In genomic region chr14:68824517-68825347, GRCh38 we compare ENCODE assay signal across 8 cellular contexts. TPM values are rescaled to one million over a fixed set of nuclear protein-coding genes. Genes with fewer than 3 reads are reported as not detected.
DNase-seq lines count a peak whose midpoint lies in the region; ATAC-seq and TF ChIP-seq lines count a peak whose summit lies in the region.

No MANE protein-coding gene starts in this region.

- no peak overlapping the region for H3K4me3 ChIP-seq in ovary

- no peak overlapping the region for H3K27ac ChIP-seq in ovary

- H3K9me3 Mint-ChIP-seq in activated CD8-positive, alpha-beta T cell treated with anti-CD3 and anti-CD28 coated beads, Interleukin-2, amount 10 ng/mL, durations not matched to agents 7 days and 5 days (ENCODE audit: insufficient read depth) = no peaks in the 10 kb centered on the region

- H3K4me1 Mint-ChIP-seq in activated CD8-positive, alpha-beta T cell treated with anti-CD3 and anti-CD28 coated beads, Interleukin-2, amount 10 ng/mL, durations not matched to agents 7 days and 5 days (ENCODE audit: low read depth) = peaks cover 35% of the 10 kb centered on the region

- no peaks in the 10 kb centered on the region for H3K36me3 ChIP-seq in ovary

- TF ChIP-seq POLR2A in ovary (IDR thresholded peaks at IDR 0.05) = no peak

- peak overlapping the region; percentile 25 for H3K27ac Mint-ChIP-seq in activated CD8-positive, alpha-beta T cell treated with anti-CD3 and anti-CD28 coated beads, Interleukin-2, amount 10 ng/mL, durations not matched to agents 7 days and 5 days

- POLR2A ChIA-PET in activated CD8-positive, alpha-beta T cell treated with anti-CD3 and anti-CD28 coated beads, Interleukin-2, amount 10 ng/mL, durations not matched to agents 7 days and 5 days (lab: Charles Lee) = interaction anchor here (12.5 kb wide), 1 partner anchor 36 kb away, joined by 314 read pairs; the partner anchor contains the start of gene ZFP36L1

- WGBS in ovary, 3 donors = 16 to 30% (median 16%) methylated on average over 11 of the region's 11 CpGs

- DNase-seq in 8988T (peak; percentile 77), Daoy (ENCODE audit: low read depth) (peak; percentile 87), NCI-H1092 (lab: John Stamatoyannopoulos, UW) (peak; percentile 73), glomerular visceral epithelial cell (ENCODE audit: extremely low spot score) (peak; percentile 73), ovary (peak; percentile 81 to 94 (median 89)), cortex of kidney (lab: John Stamatoyannopoulos, UW) (no peak), SKM-1 treated with dmso at 0.1 percent for 144 hours (lab: John Stamatoyannopoulos, UW; ENCODE audit: unreplicated experiment) (no peak)
- DNase-seq in activated CD8-positive, alpha-beta T cell treated with anti-CD3 and anti-CD28 coated beads, Interleukin-2, amount 10 ng/mL, durations not matched to agents 7 days and 5 days = no peak

- no peak for ATAC-seq in activated CD8-positive, alpha-beta T cell treated with anti-CD3 and anti-CD28 coated beads, Interleukin-2, amount 10 ng/mL, durations not matched to agents 7 days and 5 days

- CTCF ChIA-PET in activated CD8-positive, alpha-beta T cell treated with anti-CD3 and anti-CD28 coated beads, Interleukin-2, amount 10 ng/mL, durations not matched to agents 7 days and 5 days (lab: Charles Lee) = interaction anchor here (1.0 to 12.4 kb wide), 6 partner anchors 10 to 560 kb away, joined by 3 to 107 read pairs (median 4); no protein-coding TSS in a partner anchor

- H3K27me3 Mint-ChIP-seq in activated CD8-positive, alpha-beta T cell treated with anti-CD3 and anti-CD28 coated beads, Interleukin-2, amount 10 ng/mL, durations not matched to agents 7 days and 5 days (ENCODE audit: low read depth) = no peaks in the 10 kb centered on the region

- no peaks in the 10 kb centered on the region for H3K9me3 ChIP-seq in ovary

- no peak for TF ChIP-seq EP300 in ovary (IDR thresholded peaks at IDR 0.05)

- no peaks in the 10 kb centered on the region for H3K36me3 Mint-ChIP-seq in activated CD8-positive, alpha-beta T cell treated with anti-CD3 and anti-CD28 coated beads, Interleukin-2, amount 10 ng/mL, durations not matched to agents 7 days and 5 days (ENCODE audit: low read depth)

- no peaks in the 10 kb centered on the region for H3K27me3 ChIP-seq in ovary

- TF ChIP-seq CTCF in ovary (IDR thresholded peaks at IDR 0.05) = peak; percentile 75 to 83 (median 79)

- H3K4me1 ChIP-seq in ovary (ENCODE audit: insufficient read depth) = peaks cover 5% of the 10 kb centered on the region

- intact Hi-C loops in ovary (cut with DNase I) = loop anchor here in 3 of 4 donors (5.0 to 10.0 kb wide), 4 partner anchors 892 to 990 kb away; no protein-coding TSS in a partner anchor

- H3K4me3 Mint-ChIP-seq in activated CD8-positive, alpha-beta T cell treated with anti-CD3 and anti-CD28 coated beads, Interleukin-2, amount 10 ng/mL, durations not matched to agents 7 days and 5 days = no peak overlapping the region

RNA-seq across cellular contexts. Expression of gene ZFP36L1, which starts 31.9 kb away (rescaled TPM):
- 34.7 and 50.9 TPM in 2 replicates for total RNA-seq in Daoy (2014; rRNA removed; shearing (Covaris generic))
- total RNA-seq in activated CD8-positive, alpha-beta T cell treated with anti-CD3 and anti-CD28 coated beads, Interleukin-2, amount 10 ng/mL, durations not matched to agents 7 days and 5 days = 10 to 100 TPM; 63.3 to 73.2 TPM
- total RNA-seq in ovary = 1,000 to 10,000 TPM in 2 of 7 donors, 100 to 1,000 TPM in 5; 412 to 1,074 (median 693) TPM
- polyA plus RNA-seq in ovary = 100 to 1,000 TPM; 336 to 525 TPM

Comparison
In these comparisons a context has a peak if more than half of its experiments do, and no peak if none do; other contexts are left out.
1. DNase-seq: peak in 8988T (single experiment), Daoy (single experiment), NCI-H1092 (single experiment), glomerular visceral epithelial cell (single experiment) and ovary (5 of 5); none in activated CD8-positive, alpha-beta T cell treated with anti-CD3 and anti-CD28 coated beads, Interleukin-2, amount 10 ng/mL, durations not matched to agents 7 days and 5 days (single experiment), cortex of kidney (single experiment) and SKM-1 treated with dmso at 0.1 percent for 144 hours (single experiment).